In genomic region chr16:15682105-15682570, GRCh38 we compare ENCODE assay signal across 9 cellular contexts. TPM values are rescaled to one million over a fixed set of nuclear protein-coding genes. Genes with fewer than 3 reads are reported as not detected.
A peak's percentile ranks its signal among the peaks of the same experiment; 100 is the strongest.
DNase-seq lines count a peak whose midpoint lies in the region; ATAC-seq and TF ChIP-seq lines count a peak whose summit lies in the region.
"Had no signal": no experiment of that assay in that cellular context is flagged by ENCODE, and none has a peak within 500 bp of the region (broad histone marks: within the 10 kb centered on the region; RNA-seq: fewer than 3 reads in every experiment).

No MANE protein-coding gene starts in this region.

- no peak overlapping the region for H3K4me3 Mint-ChIP-seq in activated CD4-positive, alpha-beta T cell treated with anti-CD3 and anti-CD28 coated beads, Interleukin-2, amount 10 ng/mL, durations not matched to agents 24 days and 14 days
- H3K4me3 Mint-ChIP-seq: central memory CD8-positive, alpha-beta T cell had no signal

- H3K27me3 ChIP-seq in esophagus muscularis mucosa: no peaks in the 10 kb centered on the region

- intact Hi-C loops in activated CD4-positive, alpha-beta T cell treated with anti-CD3 and anti-CD28 coated beads, Interleukin-2, amount 10 ng/mL, durations not matched to agents 24 days and 14 days (cut with micrococcal nuclease): loop anchor here (5.0 kb wide), 1 partner anchor 40 kb away; the partner anchor contains the start of gene MARF1
- intact Hi-C loops in esophagus muscularis mucosa (cut with DNase I): no loop called here
- intact Hi-C loops in posterior vena cava (cut with DNase I): no loop called here
- intact Hi-C loops in sciatic nerve (cut with DNase I): no loop called here

- peaks cover 0 to 13% (median 0%) of the 10 kb centered on the region in 4 donors for H3K4me1 ChIP-seq in esophagus muscularis mucosa

- ATAC-seq in GM18511 (IDR thresholded peaks at IDR 0.05; ENCODE audit: unreplicated experiment): no peak
- ATAC-seq in sciatic nerve: no peak

- no peaks in the 10 kb centered on the region for H3K27me3 Mint-ChIP-seq in activated CD4-positive, alpha-beta T cell treated with anti-CD3 and anti-CD28 coated beads, Interleukin-2, amount 10 ng/mL, durations not matched to agents 24 days and 14 days
- H3K27me3 Mint-ChIP-seq: central memory CD8-positive, alpha-beta T cell had no signal

- no peaks in the 10 kb centered on the region for H3K9me3 ChIP-seq in esophagus muscularis mucosa

- no peaks in the 10 kb centered on the region for H3K9me3 Mint-ChIP-seq in activated CD4-positive, alpha-beta T cell treated with anti-CD3 and anti-CD28 coated beads, Interleukin-2, amount 10 ng/mL, durations not matched to agents 24 days and 14 days
- H3K9me3 Mint-ChIP-seq: central memory CD8-positive, alpha-beta T cell had no signal

- peak; percentile 68 for DNase-seq in ELF-1 (ENCODE audit: low read depth, low spot score)
- DNase-seq in Kasumi-1 (lab: John Stamatoyannopoulos, UW): peak; percentile 20 to 54
- peak; percentile 78 for DNase-seq in activated CD4-positive, alpha-beta T cell treated with anti-CD3 and anti-CD28 coated beads, Interleukin-2, amount 10 ng/mL, durations not matched to agents 24 days and 14 days
- no peak for DNase-seq in esophagus muscularis mucosa (ENCODE audit: extremely low spot score)
- peak; percentile 82 for DNase-seq in posterior vena cava (ENCODE audit: low spot score)
- DNase-seq in sciatic nerve (ENCODE audit: low spot score): no peak
- no peak for DNase-seq in DMS153 (lab: John Stamatoyannopoulos, UW)

- H3K27ac Mint-ChIP-seq in activated CD4-positive, alpha-beta T cell treated with anti-CD3 and anti-CD28 coated beads, Interleukin-2, amount 10 ng/mL, durations not matched to agents 24 days and 14 days: no peak overlapping the region

- no peak for TF ChIP-seq EP300 in esophagus muscularis mucosa (IDR thresholded peaks at IDR 0.05)

- peak overlapping the region in 1 of 4 donors; percentile 26 for H3K27ac ChIP-seq in esophagus muscularis mucosa (replicated peaks in 1 of 4)

- no peak overlapping the region for H3K4me3 ChIP-seq in esophagus muscularis mucosa

- peaks cover 8 to 75% (median 60%) of the 10 kb centered on the region in 4 donors for H3K36me3 ChIP-seq in esophagus muscularis mucosa

- WGBS in esophagus muscularis mucosa: 51% methylated on average over 7 of the region's 7 CpGs

- H3K36me3 Mint-ChIP-seq in activated CD4-positive, alpha-beta T cell treated with anti-CD3 and anti-CD28 coated beads, Interleukin-2, amount 10 ng/mL, durations not matched to agents 24 days and 14 days (ENCODE audit: low read depth): peaks cover 51% of the 10 kb centered on the region

- H3K4me1 Mint-ChIP-seq in activated CD4-positive, alpha-beta T cell treated with anti-CD3 and anti-CD28 coated beads, Interleukin-2, amount 10 ng/mL, durations not matched to agents 24 days and 14 days: peaks cover 12% of the 10 kb centered on the region

- no peak for TF ChIP-seq POLR2A in esophagus muscularis mucosa (IDR thresholded peaks at IDR 0.05; ENCODE audit: low read depth)

- TF ChIP-seq CTCF in esophagus muscularis mucosa (IDR thresholded peaks at IDR 0.05): peak; percentile 20 to 50 (median 31)

RNA-seq across cellular contexts. Expression of gene NDE1, which starts 32.1 kb away (rescaled TPM):
- total RNA-seq in activated CD4-positive, alpha-beta T cell treated with anti-CD3 and anti-CD28 coated beads, Interleukin-2, amount 10 ng/mL, durations not matched to agents 24 days and 14 days: 85.4 and 85.8 TPM in 2 replicates
- 10 to 100 TPM; 46.1 to 94.9 (median 70.1) TPM for total RNA-seq in esophagus muscularis mucosa
- total RNA-seq in posterior vena cava: 10 to 100 TPM; 32.3 to 38.1 TPM
- 42.9 TPM for total RNA-seq in sciatic nerve

RNA-seq across cellular contexts. Expression of gene MARF1, which starts 39.2 kb away (rescaled TPM):
- 55.6 and 56.2 TPM in 2 replicates for total RNA-seq in activated CD4-positive, alpha-beta T cell treated with anti-CD3 and anti-CD28 coated beads, Interleukin-2, amount 10 ng/mL, durations not matched to agents 24 days and 14 days
- total RNA-seq in esophagus muscularis mucosa (10 to 100 TPM; 36.6 to 57.3 (median 52.0) TPM), posterior vena cava (10 to 100 TPM; 58.3 to 60.6 TPM), sciatic nerve (138 TPM)

Comparison
In these comparisons a context has a peak if more than half of its experiments do, and no peak if none do; other contexts are left out.
1. DNase-seq: peak in ELF-1 (single experiment), Kasumi-1 (2 of 2), activated CD4-positive, alpha-beta T cell treated with anti-CD3 and anti-CD28 coated beads, Interleukin-2, amount 10 ng/mL, durations not matched to agents 24 days and 14 days (single experiment) and posterior vena cava (single experiment); none in esophagus muscularis mucosa (single experiment), sciatic nerve (single experiment) and DMS153 (single experiment).